8 cellular contexts compared by ENCODE assay signal in the genomic region with DNA sequence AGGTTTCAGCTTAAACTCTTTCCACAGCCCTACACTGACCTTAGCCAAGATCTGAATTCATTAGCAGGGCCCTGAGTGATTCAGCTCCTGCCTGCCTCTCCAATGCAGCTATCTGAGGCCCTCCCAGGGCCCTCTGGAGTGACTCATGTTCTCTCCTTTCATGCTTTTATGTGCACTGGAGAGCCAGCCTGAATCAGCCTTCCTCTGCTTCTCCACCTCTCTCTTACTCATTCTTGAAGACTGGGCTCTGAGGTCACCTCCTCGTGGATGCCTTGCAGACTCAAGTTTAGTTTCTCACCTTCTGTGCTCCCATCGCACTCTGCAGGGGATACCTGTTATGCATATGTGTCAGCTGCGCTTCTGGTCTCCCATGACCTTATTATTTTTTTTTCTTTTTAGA. TPM values are rescaled to one million over a fixed set of nuclear protein-coding genes. Genes with fewer than 3 reads are reported as not detected.
A peak's percentile ranks its signal among the peaks of the same experiment; 100 is the strongest.
DNase-seq lines count a peak whose midpoint lies in the region; ATAC-seq, FAIRE-seq and TF ChIP-seq lines count a peak whose summit lies in the region.

No MANE protein-coding gene starts in this region.

- no peak overlapping the region for H3K27ac ChIP-seq in pancreas

- H3K4me1 ChIP-seq in pancreas = peaks cover 0 to 7% (median 6%) of the 10 kb centered on the region in 3 donors

- no peaks in the 10 kb centered on the region for H3K9me3 ChIP-seq in MG63
- H3K9me3 ChIP-seq in pancreas = no peaks in the 10 kb centered on the region

- 80 to 82% methylated on average over 3 of the region's 3 CpGs for WGBS in pancreas, 2 donors

- H3K4me3 ChIP-seq in MG63 (no peak overlapping the region), pancreas (no peak overlapping the region)

- no peaks in the 10 kb centered on the region for H3K27me3 ChIP-seq in MG63
- no peaks in the 10 kb centered on the region for H3K27me3 ChIP-seq in pancreas

- ATAC-seq in left colon (peak; percentile 20), pancreas (no peak)

- DNase-seq in AG08395 (ENCODE audit: low spot score) (peak; percentile 95), MG63 (peak; percentile 92), left colon (no peak), pancreas (no peak), NCI-H2227 treated with DMSO at 0.1 percent for 48 hours (lab: John Stamatoyannopoulos, UW) (no peak), T-helper 9 cell (no peak), NCI-H82 treated with DMSO at 0.1 percent for 48 hours (lab: John Stamatoyannopoulos, UW; ENCODE audit: unreplicated experiment) (no peak)
- peak; percentile 56 for DNase-seq in activated naive CD4-positive, alpha-beta T cell treated with Interleukin-2 at 50 U/mL for 16 hours

- FAIRE-seq in pancreas (lab: Jason Lieb, UNC) = no peak

- H3K36me3 ChIP-seq in MG63 (no peaks in the 10 kb centered on the region), pancreas (no peaks in the 10 kb centered on the region)

- intact Hi-C loops in left colon (cut with DNase I, micrococcal nuclease) (no loop called here), pancreas (cut with DNase I) (no loop called here)

- TF ChIP-seq CTCF in pancreas (IDR thresholded peaks at IDR 0.05) = no peak

RNA-seq across cellular contexts. Expression of gene OCIAD2, which starts 3.1 kb away (rescaled TPM):
- total RNA-seq in MG63 (2014; rRNA removed; shearing (Covaris generic); ENCODE audit: low replicate concordance) = not detected in 2 replicates
- total RNA-seq in left colon (100 to 1,000 TPM in 1 of 2 donors, 10 to 100 TPM in 1; 91.6 to 164 TPM), pancreas (10 to 100 TPM; 15.5 to 32.9 (median 16.9) TPM)
- 10 to 100 TPM; 21.1 to 52.4 TPM for polyA plus RNA-seq in pancreas

Comparison
In these comparisons a context has a peak if more than half of its experiments do, and no peak if none do; other contexts are left out.
1. DNase-seq: peak in AG08395 (single experiment), MG63 (single experiment) and activated naive CD4-positive, alpha-beta T cell treated with Interleukin-2 at 50 U/mL for 16 hours (single experiment); none in left colon (0 of 2), pancreas (0 of 6), NCI-H2227 treated with DMSO at 0.1 percent for 48 hours (single experiment), T-helper 9 cell (single experiment) and NCI-H82 treated with DMSO at 0.1 percent for 48 hours (single experiment).
2. RNA of gene OCIAD2, which starts 3.1 kb away (total RNA-seq): 91.6 to 164 TPM in left colon and 15.5 to 32.9 TPM in pancreas; not detected in MG63; every median in the first group is over 10 times any median in the second.